ENCODE assay signal across 8 cellular contexts in genomic region chr7:36291387-36292316, GRCh38.
A peak's percentile ranks its signal among the peaks of the same experiment; 100 is the strongest.
DNase-seq lines count a peak whose midpoint lies in the region; ATAC-seq and TF ChIP-seq lines count a peak whose summit lies in the region.

No MANE protein-coding gene starts in this region.

- peaks cover 17% of the 10 kb centered on the region for H3K79me2 ChIP-seq in DOHH2 (ENCODE audit: control insufficient read depth, low read length)

- H3K4me2 ChIP-seq in DOHH2 (ENCODE audit: low read length): peak overlapping the region; percentile 45

- H3K4me1 ChIP-seq in DOHH2 (ENCODE audit: control insufficient read depth, low read length) (peaks cover 54% of the 10 kb centered on the region), right lobe of liver (peaks cover 0 to 30% (median 10%) of the 10 kb centered on the region in 4 donors)

- H3K4me3 ChIP-seq in DOHH2 (ENCODE audit: low read length): peak overlapping the region; percentile 24
- peak overlapping the region in 2 of 3 donors; percentile 15 to 25 for H3K4me3 ChIP-seq in right lobe of liver

- H3K36me3 ChIP-seq in DOHH2 (ENCODE audit: control insufficient read depth, low read length): peaks cover 67% of the 10 kb centered on the region
- no peaks in the 10 kb centered on the region for H3K36me3 ChIP-seq in right lobe of liver

- ATAC-seq in HG03066 (IDR thresholded peaks at IDR 0.05; ENCODE audit: low read depth, unreplicated experiment): peak; percentile 46
- ATAC-seq in right lobe of liver: peak; percentile 76 to 86 (median 82)
- no peak for ATAC-seq in HG02884 (IDR thresholded peaks at IDR 0.05; ENCODE audit: unreplicated experiment)

- intact Hi-C loops in activated CD4-positive, alpha-beta T cell treated with anti-CD3 and anti-CD28 coated beads, Interleukin-2, amount 10 ng/mL, durations not matched to agents 24 days and 14 days (cut with micrococcal nuclease): loop anchor here (1.0 to 2.0 kb wide), 3 partner anchors 176 to 375 kb away; no protein-coding TSS in a partner anchor
- intact Hi-C loops in right lobe of liver (cut with DNase I): loop anchor here in 1 of 2 donors (5.0 kb wide), 1 partner anchor 304 kb away; no protein-coding TSS in a partner anchor

- TF ChIP-seq POLR2A in right lobe of liver (IDR thresholded peaks at IDR 0.05): no peak

- H3K4me1 Mint-ChIP-seq in activated CD4-positive, alpha-beta T cell treated with anti-CD3 and anti-CD28 coated beads, Interleukin-2, amount 10 ng/mL, durations not matched to agents 24 days and 14 days: peaks cover 40% of the 10 kb centered on the region

- H3F3A ChIP-seq in DOHH2 (ENCODE audit: control insufficient read depth, insufficient read depth): peaks cover 17% of the 10 kb centered on the region

- no peaks in the 10 kb centered on the region for H3K9me3 Mint-ChIP-seq in activated CD4-positive, alpha-beta T cell treated with anti-CD3 and anti-CD28 coated beads, Interleukin-2, amount 10 ng/mL, durations not matched to agents 24 days and 14 days

- no peaks in the 10 kb centered on the region for H3K36me3 Mint-ChIP-seq in activated CD4-positive, alpha-beta T cell treated with anti-CD3 and anti-CD28 coated beads, Interleukin-2, amount 10 ng/mL, durations not matched to agents 24 days and 14 days (ENCODE audit: low read depth)

- 6% methylated on average over 16 of the region's 18 CpGs for WGBS in right lobe of liver (ENCODE audit: insufficient coverage, low coverage, low lambda C conversion rate, missing lambda C conversion rate)

- DNase-seq in NCI-H446 treated with DMSO at 0.1 percent for 48 hours (lab: John Stamatoyannopoulos, UW) (peak; percentile 51), dedifferentiated amniotic fluid mesenchymal stem cell (ENCODE audit: extremely low spot score) (peak; percentile 74), right lobe of liver (peak; percentile 84 to 86 (median 85))
- DNase-seq in activated CD4-positive, alpha-beta T cell treated with anti-CD3 and anti-CD28 coated beads, Interleukin-2, amount 10 ng/mL, durations not matched to agents 24 days and 14 days: peak; percentile 91
- peak; percentile 79 for DNase-seq in stimulated activated CD4-positive, alpha-beta T cell treated with anti-CD3 and anti-CD28 coated beads, Interleukin-4, amount 100 ng/mL, for 24 hours

- peak; percentile 100 for TF ChIP-seq CTCF in DOHH2 (IDR thresholded peaks at IDR 0.05; ENCODE audit: low read depth, low read length, poor library complexity, severe bottlenecking)
- peak; percentile 96 to 99 (median 98) for TF ChIP-seq CTCF in right lobe of liver (IDR thresholded peaks at IDR 0.05)

- H3K27ac ChIP-seq in DOHH2 (ENCODE audit: low read depth, low read length) (no peak overlapping the region), right lobe of liver (peak overlapping the region; percentile 64 to 94 (median 81))

- H3K27me3 ChIP-seq in DOHH2 (ENCODE audit: control insufficient read depth, low read length): no peaks in the 10 kb centered on the region
- H3K27me3 ChIP-seq in right lobe of liver: no peaks in the 10 kb centered on the region

- H3K9me3 ChIP-seq in DOHH2 (ENCODE audit: control insufficient read depth, insufficient read depth, low read length) (no peaks in the 10 kb centered on the region), right lobe of liver (no peaks in the 10 kb centered on the region)

- H3K4me3 Mint-ChIP-seq in activated CD4-positive, alpha-beta T cell treated with anti-CD3 and anti-CD28 coated beads, Interleukin-2, amount 10 ng/mL, durations not matched to agents 24 days and 14 days: peak overlapping the region; percentile 77

- no peak overlapping the region for H3K27ac Mint-ChIP-seq in activated CD4-positive, alpha-beta T cell treated with anti-CD3 and anti-CD28 coated beads, Interleukin-2, amount 10 ng/mL, durations not matched to agents 24 days and 14 days

- no peaks in the 10 kb centered on the region for H3K9me2 ChIP-seq in DOHH2 (replicated peaks; ENCODE audit: control insufficient read depth, low read length)

- no peaks in the 10 kb centered on the region for H4K20me1 ChIP-seq in DOHH2 (ENCODE audit: control insufficient read depth, insufficient read depth, low read depth, low read length)

- H3K27me3 Mint-ChIP-seq in activated CD4-positive, alpha-beta T cell treated with anti-CD3 and anti-CD28 coated beads, Interleukin-2, amount 10 ng/mL, durations not matched to agents 24 days and 14 days: no peaks in the 10 kb centered on the region
